In the genomic region with DNA sequence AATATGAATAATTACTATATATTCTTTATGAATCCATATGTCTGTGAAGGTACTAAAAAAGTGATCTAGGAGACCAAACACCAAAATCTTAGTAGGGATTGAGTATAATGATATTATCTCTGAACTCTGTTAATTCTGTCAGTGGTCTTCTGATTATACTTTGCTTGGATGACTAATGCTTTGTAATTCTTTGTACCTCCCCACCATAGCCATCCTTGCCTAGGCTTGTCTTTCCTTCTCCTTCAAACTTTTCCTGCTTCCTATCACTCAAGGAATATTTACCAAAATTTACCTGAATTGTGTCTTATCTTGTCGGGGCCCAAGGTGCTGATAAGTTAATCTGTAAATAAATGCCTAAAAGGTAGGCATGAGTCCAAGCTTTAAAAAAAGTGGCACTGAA, we compare ENCODE assay signal across 1 cellular context.
TF ChIP-seq lines count a peak whose summit lies in the region.

No MANE protein-coding gene starts in this region.

TF ChIP-seq in H1, 55 proteins besides CTCF, POLR2A, EP300 and RAD21:
- TF ChIP-seq ATF3 (IDR thresholded peaks at IDR 0.05; ENCODE audit: insufficient read depth, low read depth, low read length) = no peak
- no peak for TF ChIP-seq NANOG (IDR thresholded peaks at IDR 0.05; ENCODE audit: insufficient read depth, low read depth, low read length, poor library complexity, severe bottlenecking)
- TF ChIP-seq, protein P1, sequence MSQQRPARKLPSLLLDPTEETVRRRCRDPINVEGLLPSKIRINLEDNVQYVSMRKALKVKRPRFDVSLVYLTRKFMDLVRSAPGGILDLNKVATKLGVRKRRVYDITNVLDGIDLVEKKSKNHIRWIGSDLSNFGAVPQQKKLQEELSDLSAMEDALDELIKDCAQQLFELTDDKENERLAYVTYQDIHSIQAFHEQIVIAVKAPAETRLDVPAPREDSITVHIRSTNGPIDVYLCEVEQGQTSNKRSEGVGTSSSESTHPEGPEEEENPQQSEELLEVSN (IDR thresholded peaks at IDR 0.05) = no peak
- no peak for TF ChIP-seq TAF7 (optimal IDR thresholded peaks at IDR 0.05; ENCODE audit: borderline replicate concordance, low read depth, low read length)
- no peak for TF ChIP-seq POU5F1 (IDR thresholded peaks at IDR 0.05; ENCODE audit: low read depth, low read length)
- no peak for TF ChIP-seq GABPA (IDR thresholded peaks at IDR 0.05; ENCODE audit: borderline replicate concordance, insufficient read depth, low read length)
- TF ChIP-seq CTBP2 (IDR thresholded peaks at IDR 0.05; ENCODE audit: borderline replicate concordance, insufficient read depth, insufficient read length, low read length) = no peak
- no peak for TF ChIP-seq BACH1 (IDR thresholded peaks at IDR 0.05; ENCODE audit: low read length)
- TF ChIP-seq TBP (IDR thresholded peaks at IDR 0.05; ENCODE audit: low read depth, low read length) = no peak
- no peak for TF ChIP-seq GTF2F1 (IDR thresholded peaks at IDR 0.05; ENCODE audit: borderline replicate concordance, low read depth, low read length)
- no peak for TF ChIP-seq RNF2 (IDR thresholded peaks at IDR 0.05; ENCODE audit: borderline replicate concordance, low read depth, low read length, missing control alignments, poor library complexity, severe bottlenecking)
- TF ChIP-seq SP2 (IDR thresholded peaks at IDR 0.05; ENCODE audit: low read length) = no peak
- no peak for TF ChIP-seq CHD2 (IDR thresholded peaks at IDR 0.05; ENCODE audit: low read length)
- no peak for TF ChIP-seq ASH2L (IDR thresholded peaks at IDR 0.05; ENCODE audit: low read length)
- TF ChIP-seq CHD7 (IDR thresholded peaks at IDR 0.05; ENCODE audit: insufficient replicate concordance, low read length) = no peak
- TF ChIP-seq YY1 (IDR thresholded peaks at IDR 0.05; ENCODE audit: low read depth, low read length) = no peak
- TF ChIP-seq, protein P2, sequence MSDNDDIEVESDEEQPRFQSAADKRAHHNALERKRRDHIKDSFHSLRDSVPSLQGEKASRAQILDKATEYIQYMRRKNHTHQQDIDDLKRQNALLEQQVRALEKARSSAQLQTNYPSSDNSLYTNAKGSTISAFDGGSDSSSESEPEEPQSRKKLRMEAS (IDR thresholded peaks at IDR 0.05) = no peak
